ENCODE assay signal across 8 cellular contexts in genomic region chr7:15326044-15326644, GRCh38.
DNase-seq lines count a peak whose midpoint lies in the region; ATAC-seq, FAIRE-seq and TF ChIP-seq lines count a peak whose summit lies in the region.

No MANE protein-coding gene starts in this region.

- H3K4me3 ChIP-seq in left ventricle myocardium inferior (no peak overlapping the region), epithelial cell of esophagus (ENCODE audit: low read length) (no peak overlapping the region), small intestine (ENCODE audit: low read depth in 1 of 2, low read length in 2 of 2) (no peak overlapping the region), MG63 (no peak overlapping the region), aorta (ENCODE audit: low read length in 2 of 2) (no peak overlapping the region)

- H3K9me3 ChIP-seq in left ventricle myocardium inferior (replicated peaks) (no peaks in the 10 kb centered on the region), small intestine (ENCODE audit: control insufficient read depth, low read depth) (no peaks in the 10 kb centered on the region), MG63 (no peaks in the 10 kb centered on the region), aorta (ENCODE audit: control insufficient read depth, low read length) (no peaks in the 10 kb centered on the region)

- DNase-seq in left ventricle myocardium inferior (no peak), left ventricle myocardium superior (no peak), NCI-H69 (lab: John Stamatoyannopoulos, UW) (peak; percentile 77), epithelial cell of esophagus (ENCODE audit: low read depth) (peak; percentile 58), small intestine (peak; percentile 20), MG63 (no peak), aorta (no peak)

- H3K4me1 ChIP-seq in left ventricle myocardium inferior, result no peaks in the 10 kb centered on the region
- H3K4me1 ChIP-seq in small intestine (ENCODE audit: control insufficient read depth in 2 of 2, insufficient read depth in 1 of 2, low read depth in 1 of 2, low read length in 1 of 2), result no peaks in the 10 kb centered on the region
- no peaks in the 10 kb centered on the region for H3K4me1 ChIP-seq in aorta (ENCODE audit: control insufficient read depth in 1 of 2, insufficient read depth in 2 of 2, low read length in 2 of 2)

- intact Hi-C loops in left ventricle myocardium inferior (cut with micrococcal nuclease) (loop anchor here (2.0 to 10.0 kb wide), 2 partner anchors 389 to 745 kb away; no protein-coding TSS in a partner anchor), left ventricle myocardium superior (cut with micrococcal nuclease) (loop anchor here (5.0 to 10.0 kb wide), 2 partner anchors 391 to 739 kb away; no protein-coding TSS in a partner anchor), aorta (cut with DNase I) (loop anchor here in 1 of 2 donors (10.0 kb wide), 1 partner anchor 399 kb away; no protein-coding TSS in a partner anchor)

- TF ChIP-seq CTCF in left ventricle myocardium inferior (IDR thresholded peaks at IDR 0.05; ENCODE audit: borderline replicate concordance) (peak; percentile 70), epithelial cell of esophagus (IDR thresholded peaks at IDR 0.05; ENCODE audit: insufficient read depth, low read depth, low read length, missing control alignments) (peak; percentile 61)

- H3K27ac ChIP-seq in left ventricle myocardium inferior (replicated peaks) (no peak overlapping the region), small intestine (ENCODE audit: low read depth in 1 of 2, low read length in 1 of 2) (no peak overlapping the region), aorta (ENCODE audit: low read depth in 1 of 2, low read length in 2 of 2) (no peak overlapping the region)

- ATAC-seq in left ventricle myocardium superior (no peak), HG02571 (IDR thresholded peaks at IDR 0.05; ENCODE audit: unreplicated experiment) (no peak), aorta (ENCODE audit: low FRiP score) (no peak)

- 53 to 59% (median 57%) methylated on average over 3 of the region's 3 CpGs for WGBS in small intestine, 3 donors
- WGBS in aorta, 2 donors, result 60 to 61% methylated on average over 3 of the region's 3 CpGs

- FAIRE-seq in small intestine (lab: Jason Lieb, UNC), result no peak

- H3K36me3 ChIP-seq in left ventricle myocardium inferior (no peaks in the 10 kb centered on the region), small intestine (ENCODE audit: control insufficient read depth in 2 of 2, insufficient read depth in 2 of 2, low read length in 2 of 2) (no peaks in the 10 kb centered on the region), MG63 (no peaks in the 10 kb centered on the region), aorta (ENCODE audit: control insufficient read depth in 1 of 2, insufficient read depth in 2 of 2, low read length in 1 of 2) (no peaks in the 10 kb centered on the region)

- H3K27me3 ChIP-seq in left ventricle myocardium inferior (ENCODE audit: low read depth) (no peaks in the 10 kb centered on the region), small intestine (ENCODE audit: control insufficient read depth in 2 of 2, insufficient read depth in 2 of 2, low read length in 2 of 2) (no peaks in the 10 kb centered on the region), MG63 (no peaks in the 10 kb centered on the region), aorta (ENCODE audit: control insufficient read depth in 1 of 2, insufficient read depth in 2 of 2, low read length in 1 of 2) (no peaks in the 10 kb centered on the region)

Comparison
In these comparisons a context has a peak if more than half of its experiments do, and no peak if none do; other contexts are left out.
1. DNase-seq: peak in NCI-H69 (single experiment), epithelial cell of esophagus (single experiment) and small intestine (single experiment); none in left ventricle myocardium inferior (single experiment), left ventricle myocardium superior (single experiment), MG63 (single experiment) and aorta (0 of 2).